10 cellular contexts compared by ENCODE assay signal in genomic region chr5:68273717-68274409, GRCh38. TPM values are rescaled to one million over a fixed set of nuclear protein-coding genes. Genes with fewer than 3 reads are reported as not detected.
DNase-seq lines count a peak whose midpoint lies in the region; ATAC-seq, FAIRE-seq and TF ChIP-seq lines count a peak whose summit lies in the region.
"Had no signal": no experiment of that assay in that cellular context is flagged by ENCODE, and none has a peak within 500 bp of the region (broad histone marks: within the 10 kb centered on the region; RNA-seq: fewer than 3 reads in every experiment).

No MANE protein-coding gene starts in this region.

- no peak overlapping the region for H3K4me3 ChIP-seq in keratinocyte (ENCODE audit: control insufficient read depth in 2 of 3, extremely low read depth in 1 of 3, insufficient read depth in 2 of 3, low read depth in 1 of 3, low read length in 3 of 3)
- no peak overlapping the region for H3K4me3 ChIP-seq in effector memory CD4-positive, alpha-beta T cell (ENCODE audit: insufficient read depth, low read depth, low read length, poor library complexity, severe bottlenecking)

- dilution Hi-C loops in keratinocyte (cut with MboI; ENCODE audit: extremely low pct_ligation_motif_present, low sequenced_read_pairs): no loop called here

- H3K4me3 Mint-ChIP-seq in progenitor cell of endocrine pancreas (ENCODE audit: low read depth): no peak overlapping the region
- H3K4me3 Mint-ChIP-seq: neural crest cell had no signal

- no peak overlapping the region for H2AFZ ChIP-seq in keratinocyte (ENCODE audit: control insufficient read depth, low read length)

- peak overlapping the region; percentile 37 for H3K27ac ChIP-seq in keratinocyte (ENCODE audit: control insufficient read depth, insufficient read depth, low read length)
- no peak overlapping the region for H3K27ac ChIP-seq in effector memory CD4-positive, alpha-beta T cell (ENCODE audit: insufficient read depth, low read length, poor library complexity, severe bottlenecking)

- H3K27me3 ChIP-seq in keratinocyte (ENCODE audit: control insufficient read depth, extremely low read depth, insufficient read depth, low read length): no peaks in the 10 kb centered on the region
- no peaks in the 10 kb centered on the region for H3K27me3 ChIP-seq in effector memory CD4-positive, alpha-beta T cell (replicated peaks; ENCODE audit: control insufficient read depth, insufficient read depth, low read length, poor library complexity, severe bottlenecking)

- no peak overlapping the region for H3K27ac Mint-ChIP-seq in progenitor cell of endocrine pancreas

- FAIRE-seq in keratinocyte (lab: Jason Lieb, UNC): peak; percentile 51
- FAIRE-seq: frontal cortex had no signal

- no peaks in the 10 kb centered on the region for H3K27me3 Mint-ChIP-seq in progenitor cell of endocrine pancreas

- TF ChIP-seq CTCF in keratinocyte (optimal IDR thresholded peaks at IDR 0.05 in 1 of 3, IDR thresholded peaks at IDR 0.05 in 1 of 3, conservative IDR thresholded peaks at IDR 0.05 in 1 of 3; ENCODE audit: extremely low read depth in 1 of 3, insufficient read depth in 2 of 3, low read length in 3 of 3) (no peak), progenitor cell of endocrine pancreas (IDR thresholded peaks at IDR 0.05; ENCODE audit: unreplicated experiment) (no peak)

- H4K20me1 ChIP-seq in keratinocyte (ENCODE audit: control insufficient read depth, extremely low read depth, insufficient read depth, low read length): no peaks in the 10 kb centered on the region

- no peaks in the 10 kb centered on the region for H3K9me3 Mint-ChIP-seq in progenitor cell of endocrine pancreas (ENCODE audit: low read depth)
- H3K9me3 Mint-ChIP-seq: neural crest cell had no signal

- no peaks in the 10 kb centered on the region for H3K9me1 ChIP-seq in keratinocyte (ENCODE audit: control insufficient read depth, extremely low read depth, insufficient read depth, low read length)

- DNase-seq in NCI-H526 treated with DMSO at 0.1 percent for 48 hours (lab: John Stamatoyannopoulos, UW) (peak; percentile 13), keratinocyte (ENCODE audit: low read depth, low spot score) (no peak), progenitor cell of endocrine pancreas (ENCODE audit: low spot score, unreplicated experiment) (no peak), NCI-H510A treated with DMSO at 0.1 percent for 48 hours (lab: John Stamatoyannopoulos, UW) (no peak), NCI-H128 (lab: John Stamatoyannopoulos, UW; ENCODE audit: unreplicated experiment) (no peak)
- DNase-seq in effector memory CD4-positive, alpha-beta T cell: no peak

- H3K9me3 ChIP-seq in keratinocyte (ENCODE audit: control insufficient read depth, low read depth, low read length): no peaks in the 10 kb centered on the region
- no peaks in the 10 kb centered on the region for H3K9me3 ChIP-seq in effector memory CD4-positive, alpha-beta T cell (ENCODE audit: control insufficient read depth, low read length)

- H3K36me3 Mint-ChIP-seq in progenitor cell of endocrine pancreas (ENCODE audit: insufficient read depth): peaks cover 25% of the 10 kb centered on the region

- H3K4me1 Mint-ChIP-seq in progenitor cell of endocrine pancreas (ENCODE audit: low read depth): peaks cover 23% of the 10 kb centered on the region

- H3K4me2 ChIP-seq in keratinocyte (ENCODE audit: control insufficient read depth, extremely low read depth, insufficient read depth, low read depth, low read length): no peak overlapping the region

- ATAC-seq in GM18858 (IDR thresholded peaks at IDR 0.05; ENCODE audit: unreplicated experiment) (peak; percentile 47), GM21576 (IDR thresholded peaks at IDR 0.05; ENCODE audit: unreplicated experiment) (peak; percentile 55)

- H3K36me3 ChIP-seq in keratinocyte (ENCODE audit: control insufficient read depth in 2 of 2, extremely low read depth in 1 of 2, insufficient read depth in 2 of 2, low read length in 2 of 2): peaks cover 1 to 16% of the 10 kb centered on the region in 2 experiments
- H3K36me3 ChIP-seq in effector memory CD4-positive, alpha-beta T cell (ENCODE audit: control insufficient read depth, insufficient read depth, low read length): peaks cover 7% of the 10 kb centered on the region

- H3K79me2 ChIP-seq in keratinocyte (ENCODE audit: control insufficient read depth, insufficient read depth, low read length): peaks cover 10% of the 10 kb centered on the region

- no peak overlapping the region for H3K9ac ChIP-seq in keratinocyte (ENCODE audit: control insufficient read depth, extremely low read depth, insufficient read depth, low read length)

- H3K4me1 ChIP-seq in keratinocyte (ENCODE audit: control insufficient read depth, extremely low read depth, insufficient read depth, low read length): peaks cover 43% of the 10 kb centered on the region
- H3K4me1 ChIP-seq in effector memory CD4-positive, alpha-beta T cell (ENCODE audit: control insufficient read depth, insufficient read depth, low read length, poor library complexity, severe bottlenecking): peaks cover 27% of the 10 kb centered on the region

RNA-seq across cellular contexts. Expression of gene PIK3R1, which starts 58.3 kb away (rescaled TPM):
- 6.6 to 16.7 TPM (median 13.9 TPM) in 3 replicates for polyA plus RNA-seq in keratinocyte
- polyA plus RNA-seq in keratinocyte (2011; ENCODE audit: low read depth): 40.8 TPM
- polyA plus RNA-seq in keratinocyte (2011; cell fraction: cytosol; rRNA removed): 7.0 and 9.9 TPM in 2 replicates
- polyA plus RNA-seq in keratinocyte (2011; cell fraction: nucleus; rRNA removed): 16.0 and 17.5 TPM in 2 replicates
- polyA plus RNA-seq in keratinocyte (2012; ENCODE audit: low replicate concordance): 14.4 and 15.8 TPM in 2 replicates
- 31.5 to 55.5 TPM (median 53.6 TPM) in 3 replicates for polyA minus RNA-seq in keratinocyte
- 15.3 TPM for polyA minus RNA-seq in keratinocyte (2011; cell fraction: cytosol; rRNA and poly(A)+ RNA removed)
- polyA minus RNA-seq in keratinocyte (2011; cell fraction: nucleus; rRNA and poly(A)+ RNA removed): 22.4 and 50.5 TPM in 2 replicates
- total RNA-seq in progenitor cell of endocrine pancreas: 76.2 and 89.7 TPM in 2 replicates
